In genomic region chr3:72606005-72606800, GRCh38 we compare ENCODE assay signal across 29 cellular contexts.
DNase-seq lines count a peak whose midpoint lies in the region; ATAC-seq, FAIRE-seq and TF ChIP-seq lines count a peak whose summit lies in the region.
"Had no signal": no experiment of that assay in that cellular context is flagged by ENCODE, and none has a peak within 500 bp of the region (broad histone marks: within the 10 kb centered on the region; RNA-seq: fewer than 3 reads in every experiment).

No MANE protein-coding gene starts in this region.

- DNase-seq in COLO829 (ENCODE audit: low spot score) = peak; percentile 82
- DNase-seq in NCI-H146 treated with DMSO at 0.1 percent for 48 hours (lab: John Stamatoyannopoulos, UW; ENCODE audit: unreplicated experiment) = peak; percentile 63
- peak; percentile 65 to 78 (median 68) for DNase-seq in body of pancreas
- no peak for DNase-seq in stimulated activated CD4-positive, alpha-beta T cell treated with anti-CD3 and anti-CD28 coated beads, Interleukin-4, amount 100 ng/mL, for 24 hours
- no peak for DNase-seq in Kasumi-1 (lab: John Stamatoyannopoulos, UW)
- DNase-seq in posterior vena cava (ENCODE audit: low spot score) = no peak
- no peak for DNase-seq in kidney
- DNase-seq: activated CD4-positive, alpha-beta T cell treated with anti-CD3 and anti-CD28 coated beads, Interleukin-2, amount 10 ng/mL, durations not matched to agents 7 days and 5 days; activated T-cell treated with anti-CD3 and anti-CD28 coated beads, Interleukin-2, amount 50 U/mL, for 24 hours; cerebellar nuclear complex; DMS 273 treated with DMSO at 0.1 percent for 48 hours; dorsolateral prefrontal cortex; GDM1; KBM-7; left ventricle myocardium inferior; mesendoderm; NCI-H1694; NCI-H345; SIG-M5; stimulated activated naive CD8-positive, alpha-beta T cell treated with anti-CD3 and anti-CD28 coated beads, Interleukin-15, amount 100 ng/mL, for 72 hours; SW 1271; T1000; thyroid gland had no signal

- H3K4me1 ChIP-seq in BLaER1 (peaks cover 41% of the 10 kb centered on the region), body of pancreas (peaks cover 5% of the 10 kb centered on the region), kidney (ENCODE audit: control insufficient read depth in 1 of 2, insufficient read depth in 1 of 2, low read depth in 1 of 2, low read length in 2 of 2) (no peaks in the 10 kb centered on the region)
- H3K4me1 ChIP-seq: left ventricle myocardium inferior, thyroid gland had no signal

- no peaks in the 10 kb centered on the region for H4K20me1 ChIP-seq in BLaER1

- H3K4me2 ChIP-seq in BLaER1 = peak overlapping the region; percentile 40
- H3K4me2 ChIP-seq: hepatocyte had no signal

- ATAC-seq in body of pancreas = peak; percentile 40
- ATAC-seq: gastroesophageal sphincter; stimulated activated naive CD8-positive, alpha-beta T cell treated with anti-CD3 and anti-CD28 coated beads, Interleukin-15, amount 100 ng/mL, for 72 hours; WTC11 had no signal

- H3K27me3 ChIP-seq in BLaER1 (no peaks in the 10 kb centered on the region), body of pancreas (no peaks in the 10 kb centered on the region)
- H3K27me3 ChIP-seq: dorsolateral prefrontal cortex, gastroesophageal sphincter, hepatocyte, thyroid gland, vagina had no signal

- no peak for TF ChIP-seq CTCF in body of pancreas (IDR thresholded peaks at IDR 0.05)
- TF ChIP-seq CTCF in kidney (IDR thresholded peaks at IDR 0.05; ENCODE audit: borderline replicate concordance, extremely low read depth, insufficient read depth) = no peak

- H3K9me3 ChIP-seq in BLaER1 (no peaks in the 10 kb centered on the region), body of pancreas (no peaks in the 10 kb centered on the region), kidney (ENCODE audit: control insufficient read depth in 1 of 2, low read length in 2 of 2) (no peaks in the 10 kb centered on the region)
- H3K9me3 ChIP-seq: gastroesophageal sphincter, left ventricle myocardium inferior, thyroid gland, vagina had no signal

- no peak for TF ChIP-seq POLR2A in body of pancreas (IDR thresholded peaks at IDR 0.05)

- FAIRE-seq in kidney (lab: Jason Lieb, UNC) = no peak
- FAIRE-seq: H1 had no signal

- H3K27ac ChIP-seq in BLaER1 (no peak overlapping the region), body of pancreas (no peak overlapping the region), kidney (ENCODE audit: low read depth in 2 of 2, low read length in 2 of 2) (no peak overlapping the region)
- H3K27ac ChIP-seq: gastroesophageal sphincter, hepatocyte, left ventricle myocardium inferior, thyroid gland, vagina had no signal

- H3K4me3 ChIP-seq in BLaER1 = no peak overlapping the region
- no peak overlapping the region for H3K4me3 ChIP-seq in body of pancreas
- H3K4me3 ChIP-seq in kidney (ENCODE audit: low read length in 2 of 2) = no peak overlapping the region
- H3K4me3 ChIP-seq: dorsolateral prefrontal cortex, gastroesophageal sphincter, hepatocyte, left ventricle myocardium inferior, thyroid gland, vagina had no signal

- intact Hi-C loops in body of pancreas (cut with DNase I) = no loop called here
- intact Hi-C loops in posterior vena cava (cut with DNase I) = no loop called here
- intact Hi-C loops in kidney (cut with DNase I) = no loop called here

- no peaks in the 10 kb centered on the region for H3K36me3 ChIP-seq in BLaER1
- no peaks in the 10 kb centered on the region for H3K36me3 ChIP-seq in body of pancreas (replicated peaks in 1 of 2; ENCODE audit: insufficient read depth in 1 of 2, low read depth in 2 of 2)
- no peaks in the 10 kb centered on the region for H3K36me3 ChIP-seq in kidney (ENCODE audit: control insufficient read depth in 1 of 2, insufficient read depth in 2 of 2, low read length in 2 of 2)
- H3K36me3 ChIP-seq: gastroesophageal sphincter, left ventricle myocardium inferior, thyroid gland, vagina had no signal

- H3K9ac ChIP-seq in BLaER1 = no peak overlapping the region
- H3K9ac ChIP-seq in kidney (ENCODE audit: low read length in 2 of 2) = no peak overlapping the region

- 25 to 39% methylated on average over 2 to 6 of the region's 6 CpGs for WGBS in body of pancreas, 2 donors

Comparison
In these comparisons a context has a peak if more than half of its experiments do, and no peak if none do; other contexts are left out.
1. DNase-seq: peak in COLO829 (single experiment), NCI-H146 treated with DMSO at 0.1 percent for 48 hours (single experiment) and body of pancreas (4 of 4); none in stimulated activated CD4-positive, alpha-beta T cell treated with anti-CD3 and anti-CD28 coated beads, Interleukin-4, amount 100 ng/mL, for 24 hours (single experiment), Kasumi-1 (0 of 2), posterior vena cava (single experiment) and kidney (single experiment).